In genomic region chr19:38441660-38442348, GRCh38 we compare ENCODE assay signal across 1 cellular context.
TF ChIP-seq lines count a peak whose summit lies in the region.

No MANE protein-coding gene starts in this region.

TF ChIP-seq in GM23338, 12 proteins besides CTCF, POLR2A, EP300 and RAD21:
- TF ChIP-seq ZNF462 (CRISPR knock-in tag; IDR thresholded peaks at IDR 0.05), result no peak
- TF ChIP-seq EZH2 (IDR thresholded peaks at IDR 0.05; ENCODE audit: low read depth, unreplicated experiment), result no peak
- TF ChIP-seq JUNB (IDR thresholded peaks at IDR 0.05; ENCODE audit: unreplicated experiment), result no peak
- TF ChIP-seq EZH2phosphoT487 (IDR thresholded peaks at IDR 0.05; ENCODE audit: unreplicated experiment), result no peak
- TF ChIP-seq ETS1 (IDR thresholded peaks at IDR 0.05), result no peak
- TF ChIP-seq STAT1 (IDR thresholded peaks at IDR 0.05; ENCODE audit: unreplicated experiment), result no peak
- TF ChIP-seq ZNF114 (CRISPR knock-in tag; IDR thresholded peaks at IDR 0.05), result no peak
- TF ChIP-seq ZNF331 (CRISPR knock-in tag; IDR thresholded peaks at IDR 0.05; ENCODE audit: low read depth), result no peak
- no peak for TF ChIP-seq REST (IDR thresholded peaks at IDR 0.05; ENCODE audit: unreplicated experiment)
- TF ChIP-seq POLR2AphosphoS5 (IDR thresholded peaks at IDR 0.05; ENCODE audit: low read depth), result no peak
- TF ChIP-seq CREB1 (CRISPR knock-in tag; IDR thresholded peaks at IDR 0.05; ENCODE audit: low read depth), result no peak
- TF ChIP-seq NANOG (IDR thresholded peaks at IDR 0.05; ENCODE audit: borderline replicate concordance), result no peak
TF ChIP-seq in GM23338: peak in this region for 0.
